In genomic region chr2:30245364-30245763, GRCh38 we compare ENCODE assay signal across 1 cellular context.
TF ChIP-seq lines count a peak whose summit lies in the region.

No MANE protein-coding gene starts in this region.

TF ChIP-seq in WTC11, 78 proteins besides CTCF, POLR2A, EP300 and RAD21 (continued from another document):
- TF ChIP-seq STAT6 (CRISPR knock-in tag; conservative IDR thresholded peaks at IDR 0.05; ENCODE audit: low read depth) = no peak
- TF ChIP-seq FOXJ3 (CRISPR knock-in tag; IDR thresholded peaks at IDR 0.05; ENCODE audit: borderline replicate concordance) = no peak
- no peak for TF ChIP-seq ZNF425 (CRISPR knock-in tag; conservative IDR thresholded peaks at IDR 0.05)
- no peak for TF ChIP-seq ZBTB21 (CRISPR knock-in tag; IDR thresholded peaks at IDR 0.05; ENCODE audit: borderline replicate concordance)
- TF ChIP-seq ZNF671 (CRISPR knock-in tag; IDR thresholded peaks at IDR 0.05) = no peak
- TF ChIP-seq USF2 (CRISPR knock-in tag; IDR thresholded peaks at IDR 0.05) = no peak
